In the genomic region with DNA sequence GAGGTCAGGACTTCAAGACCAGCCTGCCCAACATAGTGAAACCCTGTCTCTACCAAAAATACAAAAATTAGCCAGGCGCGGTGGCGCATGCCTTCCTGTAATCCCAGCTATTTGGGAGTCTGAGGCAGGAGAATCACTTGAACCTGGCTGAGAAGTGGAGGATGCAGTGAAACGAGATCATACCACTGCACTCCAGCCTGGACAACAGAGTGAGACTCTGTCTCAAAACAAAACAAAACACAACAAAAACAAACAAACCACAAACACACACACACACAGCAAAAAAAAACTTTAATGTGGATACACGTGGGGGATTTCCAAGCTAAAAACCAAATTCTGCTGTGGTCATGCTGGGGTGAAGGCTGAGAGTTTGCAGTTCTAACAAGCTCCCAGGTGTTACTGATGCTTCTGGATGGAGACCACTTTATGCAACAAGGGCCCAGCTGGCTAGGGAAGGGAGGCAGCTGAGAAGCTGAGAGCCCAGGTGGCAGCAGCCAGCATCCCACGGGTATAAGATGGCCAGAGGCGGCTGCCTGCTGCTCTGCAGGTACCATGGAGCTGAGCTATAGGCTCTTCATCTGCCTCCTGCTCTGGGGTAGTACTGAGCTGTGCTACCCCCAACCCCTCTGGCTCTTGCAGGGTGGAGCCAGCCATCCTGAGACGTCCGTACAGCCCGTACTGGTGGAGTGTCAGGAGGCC, we compare ENCODE assay signal across 9 cellular contexts. TPM values are rescaled to one million over a fixed set of nuclear protein-coding genes. Genes with fewer than 3 reads are reported as not detected.
DNase-seq lines count a peak whose midpoint lies in the region; ATAC-seq and TF ChIP-seq lines count a peak whose summit lies in the region.
"Had no signal": no experiment of that assay in that cellular context is flagged by ENCODE, and none has a peak within 500 bp of the region (broad histone marks: within the 10 kb centered on the region; RNA-seq: fewer than 3 reads in every experiment).

A gene (plus strand): TSS at position 538 of the 699 bp plus-strand sequence. CDS start 15 bp downstream, at position 553.

- peak within 1 kb of the TSS; percentile 68 for H3K27ac Mint-ChIP-seq in mesothelial cell of epicardium

- no peak within 1 kb of the TSS for H3K4me3 Mint-ChIP-seq in mesothelial cell of epicardium

- no peaks in the 10 kb centered on the region for H3K36me3 ChIP-seq in sigmoid colon
- no peaks in the 10 kb centered on the region for H3K36me3 ChIP-seq in BE2C

- no peaks in the 10 kb centered on the region for H3K36me3 Mint-ChIP-seq in mesothelial cell of epicardium

- H3K9me3 ChIP-seq in sigmoid colon (no peaks in the 10 kb centered on the region), BE2C (peaks cover 2% of the 10 kb centered on the region; the same call in 1 of the 2 replicates)

- DNase-seq in RPMI8226 (peak; percentile 33), mesothelial cell of epicardium (ENCODE audit: low spot score in 2 of 2, unreplicated experiment in 2 of 2) (no peak), sigmoid colon (no peak), BE2C (no peak), AML-193 (lab: John Stamatoyannopoulos, UW) (no peak), C1 segment of cervical spinal cord (lab: John Stamatoyannopoulos, UW) (no peak)
- DNase-seq: erythroblast had no signal

- H3K4me1 ChIP-seq in sigmoid colon, result no peaks in the 10 kb centered on the region
- no peaks in the 10 kb centered on the region for H3K4me1 ChIP-seq in BE2C

- intact Hi-C loops in sigmoid colon (cut with DNase I), result no loop called here

- no peak for TF ChIP-seq EP300 in sigmoid colon (IDR thresholded peaks at IDR 0.05)

- TF ChIP-seq CTCF in mesothelial cell of epicardium (IDR thresholded peaks at IDR 0.05; ENCODE audit: unreplicated experiment) (no peak), sigmoid colon (IDR thresholded peaks at IDR 0.05) (no peak), BE2C (IDR thresholded peaks at IDR 0.05; ENCODE audit: low read depth, low read length) (no peak)

- H3K27ac ChIP-seq in sigmoid colon, result no peak within 1 kb of the TSS

- WGBS in sigmoid colon, 2 donors, result 80 to 81% methylated on average over 10 of the region's 10 CpGs

- H3K4me1 Mint-ChIP-seq in mesothelial cell of epicardium, result peaks cover 15% of the 10 kb centered on the region

- no peaks in the 10 kb centered on the region for H3K27me3 Mint-ChIP-seq in mesothelial cell of epicardium (ENCODE audit: low read depth)

- H3K9me3 Mint-ChIP-seq in mesothelial cell of epicardium, result peaks cover 6% of the 10 kb centered on the region

- peak; percentile 59 for ATAC-seq in GM18505 (IDR thresholded peaks at IDR 0.05; ENCODE audit: unreplicated experiment)
- ATAC-seq in HG02588 (IDR thresholded peaks at IDR 0.05; ENCODE audit: unreplicated experiment), result peak; percentile 79

- TF ChIP-seq POLR2A in GM18505 (IDR thresholded peaks at IDR 0.05; ENCODE audit: borderline replicate concordance, extremely low read depth, insufficient read depth, insufficient read length) (no peak), sigmoid colon (IDR thresholded peaks at IDR 0.05) (no peak)

- H3K27me3 ChIP-seq in sigmoid colon, result peaks cover 0 to 22% (median 0%) of the 10 kb centered on the region in 3 donors
- H3K27me3 ChIP-seq in BE2C, result peaks cover 3% of the 10 kb centered on the region; the same call in 1 of the 2 replicates

- no peak within 1 kb of the TSS for H3K4me3 ChIP-seq in sigmoid colon
- H3K4me3 ChIP-seq in BE2C (ENCODE audit: low read depth, low read length), result no peak within 1 kb of the TSS

RNA-seq across cellular contexts. Expression of the gene that starts here (rescaled TPM):
- total RNA-seq in mesothelial cell of epicardium (0.41 to 0.89 TPM in 2 of 3 replicates, not detected in the other), sigmoid colon (1 to 10 TPM in 3 of 4 donors, not detected in 1; 1.4 to 2.1 (median 1.8) TPM)
- 1 to 10 TPM; 1.4 to 4.8 (median 4.5) TPM for polyA plus RNA-seq in sigmoid colon
- 15.2 TPM for polyA plus RNA-seq in BE2C (2012; ENCODE audit: insufficient read depth, insufficient read length, low read depth)
